10 cellular contexts compared by ENCODE assay signal in the genomic region with DNA sequence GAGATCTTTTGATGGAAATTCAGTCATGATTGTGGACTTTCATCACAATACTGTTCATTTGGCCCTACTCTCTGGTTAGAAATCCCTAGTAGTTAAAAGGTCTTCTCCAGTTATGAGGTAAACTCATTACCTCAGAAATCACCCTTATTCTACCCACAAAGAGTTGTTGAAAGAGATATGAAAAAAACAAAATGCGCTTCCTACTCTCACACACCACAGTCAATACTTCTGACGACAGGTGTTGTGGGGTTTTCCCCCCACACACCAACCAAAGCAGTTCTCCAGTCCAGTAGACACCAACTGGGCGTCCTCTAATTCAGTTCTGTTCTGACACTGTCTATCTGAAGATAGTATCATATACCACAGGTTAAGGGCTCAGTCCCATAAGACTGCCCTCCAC. TPM values are rescaled to one million over a fixed set of nuclear protein-coding genes. Genes with fewer than 3 reads are reported as not detected.
A peak's percentile ranks its signal among the peaks of the same experiment; 100 is the strongest.
DNase-seq lines count a peak whose midpoint lies in the region; ATAC-seq and TF ChIP-seq lines count a peak whose summit lies in the region.
"Had no signal": no experiment of that assay in that cellular context is flagged by ENCODE, and none has a peak within 500 bp of the region (broad histone marks: within the 10 kb centered on the region; RNA-seq: fewer than 3 reads in every experiment).

No MANE protein-coding gene starts in this region.

- DNase-seq in SJCRH30 (no peak), upper lobe of left lung (no peak), NCI-H1417 (lab: John Stamatoyannopoulos, UW) (no peak), MCF 10A (ENCODE audit: unreplicated experiment) (no peak)
- DNase-seq: BE2C; stimulated activated naive CD4-positive, alpha-beta T cell treated with Interleukin-2 at 50 U/mL for 16 hours had no signal

- H3K36me3 ChIP-seq in SJCRH30 (no peaks in the 10 kb centered on the region), upper lobe of left lung (no peaks in the 10 kb centered on the region)
- H3K36me3 ChIP-seq: BE2C had no signal

- no peak overlapping the region for H3K27ac Mint-ChIP-seq in MCF 10A (ENCODE audit: low read depth, unreplicated experiment)

- POLR2A ChIA-PET in MCF 10A (lab: Yijun Ruan, JAX), result interaction anchor here (0.7 kb wide), 1 partner anchor 42 kb away, joined by 3 read pairs; no protein-coding TSS in a partner anchor

- WGBS in upper lobe of left lung, 2 donors, result 87 to 93% methylated on average over 3 of the region's 3 CpGs

- TF ChIP-seq CTCF in upper lobe of left lung (IDR thresholded peaks at IDR 0.05) (no peak), MCF 10A (IDR thresholded peaks at IDR 0.05; ENCODE audit: unreplicated experiment) (no peak)

- CTCF ChIA-PET in MCF 10A (lab: Yijun Ruan, JAX), result no interaction called here

- no peak overlapping the region for H3K4me3 ChIP-seq in SJCRH30
- no peak overlapping the region for H3K4me3 ChIP-seq in upper lobe of left lung

- no peak for TF ChIP-seq EP300 in upper lobe of left lung (IDR thresholded peaks at IDR 0.05)

- no peaks in the 10 kb centered on the region for H3K27me3 Mint-ChIP-seq in MCF 10A (ENCODE audit: insufficient read depth, unreplicated experiment)

- H3K9me3 ChIP-seq in SJCRH30 (replicated peaks), result no peaks in the 10 kb centered on the region
- H3K9me3 ChIP-seq in upper lobe of left lung, result no peaks in the 10 kb centered on the region
- H3K9me3 ChIP-seq: BE2C had no signal

- intact Hi-C loops in MCF 10A (cut with micrococcal nuclease), result no loop called here

- H3K36me3 Mint-ChIP-seq in MCF 10A (ENCODE audit: insufficient read depth, unreplicated experiment), result no peaks in the 10 kb centered on the region

- peaks cover 19% of the 10 kb centered on the region for H3K4me1 ChIP-seq in SJCRH30
- no peaks in the 10 kb centered on the region for H3K4me1 ChIP-seq in upper lobe of left lung

- no peak overlapping the region for H3K4me3 Mint-ChIP-seq in MCF 10A (ENCODE audit: unreplicated experiment)

- no peaks in the 10 kb centered on the region for H3K9me3 Mint-ChIP-seq in MCF 10A (ENCODE audit: unreplicated experiment)

- no peak for TF ChIP-seq POLR2A in upper lobe of left lung (IDR thresholded peaks at IDR 0.05)

- no TSS peak for BruUV-seq in MCF 10A (replicated peaks; lab: Mats Ljungman, UMichigan)

- H3K27me3 ChIP-seq in SJCRH30 (no peaks in the 10 kb centered on the region), upper lobe of left lung (no peaks in the 10 kb centered on the region)
- H3K27me3 ChIP-seq: BE2C had no signal

- H3K4me1 Mint-ChIP-seq in MCF 10A (ENCODE audit: insufficient read depth, unreplicated experiment), result peaks cover 7% of the 10 kb centered on the region

- ATAC-seq in GM18498 (IDR thresholded peaks at IDR 0.05; ENCODE audit: unreplicated experiment), result peak; percentile 97
- ATAC-seq in GM19455 (IDR thresholded peaks at IDR 0.05; ENCODE audit: unreplicated experiment), result peak; percentile 95
- peak; percentile 96 for ATAC-seq in HG02884 (IDR thresholded peaks at IDR 0.05; ENCODE audit: unreplicated experiment)
- peak; percentile 78 for ATAC-seq in HG03575 (IDR thresholded peaks at IDR 0.05; ENCODE audit: extremely low read depth, insufficient number of reproducible peaks, low FRiP score, unreplicated experiment)
- ATAC-seq in upper lobe of left lung (ENCODE audit: low FRiP score in 2 of 2), result no peak

- H3K27ac ChIP-seq in SJCRH30, result no peak overlapping the region
- no peak overlapping the region for H3K27ac ChIP-seq in upper lobe of left lung

RNA-seq across cellular contexts. Expression of a gene that starts 54.9 kb away (rescaled TPM):
- 16.3 and 19.5 TPM in 2 replicates for total RNA-seq in SJCRH30 (2014; rRNA removed; shearing (Covaris generic))
- total RNA-seq in upper lobe of left lung (10 to 100 TPM in 3 of 6 donors, 1 to 10 TPM in 3; 2.0 to 53.4 (median 9.1) TPM), MCF 10A (2022) (15.7 and 17.5 TPM in 2 replicates)

RNA-seq across cellular contexts. Expression of a gene that starts 55.0 kb away (rescaled TPM):
- 50.2 and 63.0 TPM in 2 replicates for total RNA-seq in SJCRH30 (2014; rRNA removed; shearing (Covaris generic))
- total RNA-seq in upper lobe of left lung, result 10 to 100 TPM; 13.7 to 37.7 (median 23.8) TPM
- total RNA-seq in MCF 10A (2022), result 7.9 and 12.6 TPM in 2 replicates

Comparison
In these comparisons a context has a peak if more than half of its experiments do, and no peak if none do; other contexts are left out.
1. ATAC-seq: peak in GM18498 (single experiment), GM19455 (single experiment), HG02884 (single experiment) and HG03575 (single experiment); none in upper lobe of left lung (0 of 2).